ENCODE assay signal across 10 cellular contexts in genomic region chr6:153059757-153060156, GRCh38. TPM values are rescaled to one million over a fixed set of nuclear protein-coding genes. Genes with fewer than 3 reads are reported as not detected.
A peak's percentile ranks its signal among the peaks of the same experiment; 100 is the strongest.
DNase-seq lines count a peak whose midpoint lies in the region; ATAC-seq and TF ChIP-seq lines count a peak whose summit lies in the region.
"Had no signal": no experiment of that assay in that cellular context is flagged by ENCODE, and none has a peak within 500 bp of the region (broad histone marks: within the 10 kb centered on the region; RNA-seq: fewer than 3 reads in every experiment).

No MANE protein-coding gene starts in this region.

- RAD21 ChIA-PET in HCT116 (lab: Charles Lee; ENCODE audit: low non-redundant PET in 1 of 2, low total read pairs in 2 of 2, uncharacterized antibody in 2 of 2, unreplicated experiment in 2 of 2): no interaction called here

- BruUV-seq in HCT116 (replicated peaks; lab: Mats Ljungman, UMichigan) (no TSS peak), PC-9 (replicated peaks; lab: Mats Ljungman, UMichigan) (no TSS peak)

- CTCF ChIA-PET in HCT116 (lab: Charles Lee) (no interaction called here), PC-9 (lab: Charles Lee) (no interaction called here)

- H3K9me3 ChIP-seq in HCT116 (ENCODE audit: control insufficient read depth in 1 of 2, insufficient read depth in 1 of 2, low read depth in 1 of 2, low read length in 2 of 2) (no peaks in the 10 kb centered on the region), PC-9 (ENCODE audit: insufficient read depth, low read depth) (no peaks in the 10 kb centered on the region)
- H3K9me3 ChIP-seq: uterus had no signal

- H3K27me3 ChIP-seq in HCT116 (ENCODE audit: insufficient read depth, low read length) (no peaks in the 10 kb centered on the region), PC-9 (ENCODE audit: insufficient read depth, low read depth) (no peaks in the 10 kb centered on the region)
- H3K27me3 ChIP-seq: uterus had no signal

- H3F3A ChIP-seq in PC-9 (ENCODE audit: insufficient read depth, low read depth): no peaks in the 10 kb centered on the region

- H3K79me2 ChIP-seq in HCT116 (ENCODE audit: insufficient read depth, low read length): no peaks in the 10 kb centered on the region
- H3K79me2 ChIP-seq in PC-9 (ENCODE audit: low read depth): no peaks in the 10 kb centered on the region

- no peak overlapping the region for H3K27ac ChIP-seq in HCT116 (ENCODE audit: low read depth, low read length)
- H3K27ac ChIP-seq in PC-9: peak overlapping the region; percentile 20; the same call in 1 of the 2 replicates
- H3K27ac ChIP-seq in substantia nigra (ENCODE audit: low read depth, low read length, poor library complexity, severe bottlenecking): no peak overlapping the region
- H3K27ac ChIP-seq: uterus had no signal

- H3K9ac ChIP-seq in HCT116 (ENCODE audit: low read length): no peak overlapping the region

- intact Hi-C loops in HCT116 (cut with micrococcal nuclease): no loop called here
- intact Hi-C loops in PC-9 (cut with micrococcal nuclease; ENCODE audit: unreplicated experiment): no loop called here

- H4K20me1 ChIP-seq in HCT116 (ENCODE audit: insufficient read depth) (no peaks in the 10 kb centered on the region), PC-9 (ENCODE audit: insufficient read depth) (no peaks in the 10 kb centered on the region)

- H2AFZ ChIP-seq in HCT116 (ENCODE audit: low read depth, low read length, poor library complexity, severe bottlenecking) (no peak overlapping the region), PC-9 (no peak overlapping the region)

- no peak overlapping the region for H3K4me2 ChIP-seq in HCT116 (ENCODE audit: low read length)
- H3K4me2 ChIP-seq in PC-9: peak overlapping the region; percentile 20; the same call in 1 of the 2 replicates

- DNase-seq in NCI-H2029 (lab: John Stamatoyannopoulos, UW): peak; percentile 12
- DNase-seq in NCI-H2029 treated with DMSO at 0.1 percent for 48 hours (lab: John Stamatoyannopoulos, UW): no peak
- no peak for DNase-seq in HCT116 (ENCODE audit: low read depth, low spot score)
- DNase-seq in PC-9: no peak
- DNase-seq in iPS DF 4.7 (ENCODE audit: extremely low read depth, low spot score): peak; percentile 5
- DNase-seq in substantia nigra (lab: John Stamatoyannopoulos, UW): no peak
- DNase-seq in kidney tubule cell (ENCODE audit: low spot score): no peak
- DNase-seq: amniotic stem cell, uterus had no signal

- POLR2A ChIA-PET in HCT116 (lab: Charles Lee): no interaction called here
- POLR2A ChIA-PET in PC-9 (lab: Charles Lee; ENCODE audit: unreplicated experiment): no interaction called here

- H3K4me1 ChIP-seq in HCT116 (ENCODE audit: control insufficient read depth in 1 of 2, insufficient read depth in 2 of 2, low read length in 2 of 2): no peaks in the 10 kb centered on the region
- peaks cover 22% of the 10 kb centered on the region; the same call in 1 of the 2 replicates for H3K4me1 ChIP-seq in PC-9 (replicated peaks; ENCODE audit: insufficient read depth)
- H3K4me1 ChIP-seq: uterus had no signal

- TF ChIP-seq POLR2A in HCT116 (IDR thresholded peaks at IDR 0.05; ENCODE audit: borderline replicate concordance, extremely low read depth, insufficient read depth, insufficient read length): no peak

- H3K9me2 ChIP-seq in HCT116 (ENCODE audit: insufficient read depth): no peaks in the 10 kb centered on the region
- H3K9me2 ChIP-seq in PC-9 (ENCODE audit: insufficient read depth): no peaks in the 10 kb centered on the region

- TF ChIP-seq RAD21 in HCT116 (IDR thresholded peaks at IDR 0.05; ENCODE audit: low read depth): peak; percentile 44; the same call in 1 of the 2 replicates

- H3K4me3 ChIP-seq in HCT116 (replicated peaks in 1 of 2; ENCODE audit: low read depth in 1 of 2, low read length in 2 of 2) (no peak overlapping the region), PC-9 (no peak overlapping the region)
- H3K4me3 ChIP-seq: uterus had no signal

- H3K36me3 ChIP-seq in HCT116 (ENCODE audit: control insufficient read depth in 1 of 2, insufficient read depth in 2 of 2, low read length in 2 of 2): no peaks in the 10 kb centered on the region
- H3K36me3 ChIP-seq in PC-9 (ENCODE audit: low read depth): no peaks in the 10 kb centered on the region
- H3K36me3 ChIP-seq: uterus had no signal

- peak in 2 of 3 experiments; percentile 20 to 22; a peak in 2 of 6 replicates for TF ChIP-seq CTCF in HCT116 (IDR thresholded peaks at IDR 0.05 in 2 of 3, conservative IDR thresholded peaks at IDR 0.05 in 1 of 3; ENCODE audit: borderline replicate concordance in 1 of 3, insufficient read depth in 1 of 3, low read depth in 2 of 3, low read length in 2 of 3)
- no peak for TF ChIP-seq CTCF in PC-9 (conservative IDR thresholded peaks at IDR 0.05)

- no peak for ATAC-seq in HCT116
- no peak for ATAC-seq in GM18502 (IDR thresholded peaks at IDR 0.05; ENCODE audit: poor library complexity, unreplicated experiment)

TF ChIP-seq in HCT116, 20 proteins besides CTCF, POLR2A, EP300 and RAD21:
- TF ChIP-seq REST (IDR thresholded peaks at IDR 0.05; ENCODE audit: low read depth) (no peak), FOSL1 (IDR thresholded peaks at IDR 0.05; ENCODE audit: low read depth) (no peak), EGR1 (IDR thresholded peaks at IDR 0.05; ENCODE audit: low read depth) (no peak), ATF3 (IDR thresholded peaks at IDR 0.05) (no peak), SRF (IDR thresholded peaks at IDR 0.05; ENCODE audit: low read depth) (no peak), ZFX (IDR thresholded peaks at IDR 0.05) (no peak), TCF7L2 (IDR thresholded peaks at IDR 0.05; ENCODE audit: borderline replicate concordance, extremely low read depth, insufficient read depth, insufficient read length) (no peak), SP1 (IDR thresholded peaks at IDR 0.05; ENCODE audit: low read depth) (no peak), ZNF274 (IDR thresholded peaks at IDR 0.05; ENCODE audit: low read depth, low read length) (no peak), POLR2AphosphoS5 (IDR thresholded peaks at IDR 0.05; ENCODE audit: low read depth, low read length) (no peak), JUND (IDR thresholded peaks at IDR 0.05) (no peak), CBX3 (IDR thresholded peaks at IDR 0.05; ENCODE audit: low read depth) (no peak), ELF1 (IDR thresholded peaks at IDR 0.05; ENCODE audit: borderline replicate concordance, low read depth) (no peak), SIN3A (IDR thresholded peaks at IDR 0.05; ENCODE audit: low read depth) (no peak)

RNA-seq across cellular contexts. Expression of gene MTRF1L, which starts 57.2 kb away (rescaled TPM):
- total RNA-seq in HCT116 (2021; ENCODE audit: unreplicated experiment) (26.2 TPM), PC-9 (2021) (5.7 and 8.0 TPM in 2 replicates)
- 7.7 and 15.9 TPM in 2 replicates for polyA plus RNA-seq in HCT116 (2012)

Comparison
In these comparisons a context has a peak if more than half of its experiments do, and no peak if none do; other contexts are left out.
1. DNase-seq: peak in NCI-H2029 (single experiment) and iPS DF 4.7 (single experiment); none in NCI-H2029 treated with DMSO at 0.1 percent for 48 hours (single experiment), HCT116 (single experiment), PC-9 (0 of 2), substantia nigra (0 of 49) and kidney tubule cell (single experiment).